In genomic region chr18:73409242-73409641, GRCh38 we compare ENCODE assay signal across 18 cellular contexts.
"Had no signal": no experiment of that assay in that cellular context is flagged by ENCODE, and none has a peak within 500 bp of the region (broad histone marks: within the 10 kb centered on the region; RNA-seq: fewer than 3 reads in every experiment).

No MANE protein-coding gene starts in this region.

- H3K4me1 ChIP-seq: prostate gland, spleen, upper lobe of right lung had no signal

- H3K27me3 ChIP-seq: cardiac muscle cell, foreskin keratinocyte, spleen, upper lobe of right lung had no signal

- H3K9me3 ChIP-seq: prostate gland, spleen, upper lobe of right lung had no signal

- H3K36me3 ChIP-seq: cardiac muscle cell, prostate gland, spleen, upper lobe of right lung had no signal

- H3K27ac ChIP-seq: cardiac muscle cell, foreskin keratinocyte, prostate gland, spleen, upper lobe of right lung had no signal

- H3K4me3 ChIP-seq: cardiac muscle cell, prostate gland, spleen, upper lobe of right lung had no signal

- DNase-seq: activated CD4-positive, alpha-beta memory T cell treated with anti-CD3 and anti-CD28 coated beads, Interleukin-2, amount 10 ng/mL, durations not matched to agents 7 days and 5 days; activated CD4-positive, alpha-beta T cell treated with anti-CD3 and anti-CD28 coated beads for 48 hours; activated CD4-positive, CD25-positive, alpha-beta regulatory T cell; activated CD8-positive, alpha-beta memory T cell treated with anti-CD3 and anti-CD28 coated beads, Interleukin-2, amount 10 ng/mL, durations not matched to agents 7 days and 5 days; activated naive CD4-positive, alpha-beta T cell; activated naive CD8-positive, alpha-beta T cell treated with anti-CD3 and anti-CD28 coated beads, Interleukin-2, amount 10 ng/mL, durations not matched to agents 7 days and 5 days; anterior cingulate cortex; foreskin keratinocyte; hippocampal formation; islet precursor cell; mammary epithelial cell; occipital lobe; spleen; stimulated activated naive B cell treated with anti-CD40 and anti-IgM and Interleukin-4, amounts not matched to agents 10 μg/mL and 1 μg/mL and 100 μg/mL, for 72 hours; T1000; upper lobe of right lung had no signal
